In the genomic region with DNA sequence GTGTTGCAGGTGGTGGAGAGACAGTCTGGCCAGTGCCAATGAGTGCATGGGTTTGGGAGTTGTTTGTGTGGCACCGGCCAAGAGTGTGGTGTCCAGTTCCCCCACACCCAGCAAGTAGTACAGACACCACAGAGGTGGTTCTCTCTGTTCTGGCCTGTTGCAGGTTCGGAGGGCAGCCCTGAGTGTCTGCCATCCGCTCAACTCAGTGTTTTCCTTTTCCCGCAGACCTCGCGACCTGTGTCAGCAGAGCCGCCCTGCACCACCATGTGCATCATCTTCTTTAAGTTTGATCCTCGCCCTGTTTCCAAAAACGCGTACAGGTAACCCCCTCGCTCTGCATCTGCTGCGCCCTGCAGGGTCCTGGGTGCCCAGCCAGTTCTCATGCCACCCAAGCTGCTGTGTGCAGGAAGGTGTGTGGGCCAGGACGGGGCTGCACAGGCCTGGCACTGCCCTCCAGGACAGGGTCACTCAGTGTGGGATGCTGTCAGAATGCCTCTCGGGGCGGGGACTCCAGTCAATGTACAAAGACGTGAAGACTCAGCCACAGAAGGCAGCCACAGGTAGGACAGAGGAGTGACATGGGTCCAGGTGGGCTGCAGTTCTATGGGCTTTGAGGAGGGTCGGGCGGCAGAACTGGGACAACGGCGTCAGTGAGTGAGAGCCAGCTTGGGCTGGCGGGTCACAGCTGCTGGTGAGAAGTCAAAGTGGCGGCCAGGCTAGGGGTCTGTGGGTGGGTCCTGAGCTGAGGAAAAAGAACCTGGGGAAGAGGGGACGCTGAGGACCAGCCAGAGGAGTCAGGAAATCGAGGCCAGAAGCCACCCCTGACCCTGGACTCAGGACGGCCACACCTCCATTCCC, we compare ENCODE assay signal across 1 cellular context.
TF ChIP-seq lines count a peak whose summit lies in the region.

No MANE protein-coding gene starts in this region.

TF ChIP-seq in WTC11, 78 proteins besides CTCF, POLR2A, EP300 and RAD21:
- no peak for TF ChIP-seq EMX1 (CRISPR knock-in tag; IDR thresholded peaks at IDR 0.05)
- TF ChIP-seq E2F5 (CRISPR knock-in tag; IDR thresholded peaks at IDR 0.05), result no peak
- no peak for TF ChIP-seq RELA (CRISPR knock-in tag; IDR thresholded peaks at IDR 0.05; ENCODE audit: borderline replicate concordance)
